In genomic region chr10:58856508-58857240, GRCh38 we compare ENCODE assay signal across 9 cellular contexts.
DNase-seq lines count a peak whose midpoint lies in the region; ATAC-seq, FAIRE-seq and TF ChIP-seq lines count a peak whose summit lies in the region.
"Had no signal": no experiment of that assay in that cellular context is flagged by ENCODE, and none has a peak within 500 bp of the region (broad histone marks: within the 10 kb centered on the region; RNA-seq: fewer than 3 reads in every experiment).

No MANE protein-coding gene starts in this region.

- FAIRE-seq in bronchial epithelial cell (lab: Jason Lieb, UNC): no peak

- H3K27me3 Mint-ChIP-seq in type B pancreatic cell: no peaks in the 10 kb centered on the region

- ATAC-seq in GM21381 (IDR thresholded peaks at IDR 0.05; ENCODE audit: unreplicated experiment): no peak
- ATAC-seq: activated T-cell treated with anti-CD3 and anti-CD28 coated beads, Interleukin-2, amount 50 U/mL, for 4 hours had no signal

- peak overlapping the region; percentile 19 for H3K27ac Mint-ChIP-seq in type B pancreatic cell

- no peaks in the 10 kb centered on the region for H3K27me3 ChIP-seq in bronchial epithelial cell (ENCODE audit: control insufficient read depth, insufficient read depth, low read length)

- H3K36me3 Mint-ChIP-seq in type B pancreatic cell: peaks cover 7% of the 10 kb centered on the region

- TF ChIP-seq CTCF in bronchial epithelial cell (IDR thresholded peaks at IDR 0.05; ENCODE audit: insufficient read depth, low read length, severe bottlenecking): no peak
- TF ChIP-seq CTCF in type B pancreatic cell (conservative IDR thresholded peaks at IDR 0.05): no peak

- H3K9me3 Mint-ChIP-seq in type B pancreatic cell: peaks cover 7% of the 10 kb centered on the region

- no peak overlapping the region for H3K4me3 ChIP-seq in bronchial epithelial cell (ENCODE audit: low read depth, low read length)

- peaks cover 4% of the 10 kb centered on the region for H3K4me1 Mint-ChIP-seq in type B pancreatic cell (ENCODE audit: unreplicated experiment)

- H3K4me3 Mint-ChIP-seq in type B pancreatic cell: no peak overlapping the region
- H3K4me3 Mint-ChIP-seq: activated T-cell treated with anti-CD3 and anti-CD28 coated beads, Interleukin-2, amount 50 U/mL, for 4 hours had no signal

- no peaks in the 10 kb centered on the region for H3K36me3 ChIP-seq in bronchial epithelial cell (ENCODE audit: control insufficient read depth, insufficient read depth, low read length)

- DNase-seq in HT1080 (ENCODE audit: low read depth) (peak; percentile 93), bronchial epithelial cell (ENCODE audit: low read depth) (peak; percentile 89), kidney glomerular epithelial cell (lab: John Stamatoyannopoulos, UW) (peak; percentile 96), type B pancreatic cell (ENCODE audit: extremely low spot score, unreplicated experiment) (no peak), DMS79 (lab: John Stamatoyannopoulos, UW) (no peak), cortex of kidney (lab: John Stamatoyannopoulos, UW) (no peak), NCI-H2171 (lab: John Stamatoyannopoulos, UW) (no peak)
- DNase-seq: activated T-cell treated with anti-CD3 and anti-CD28 coated beads, Interleukin-2, amount 50 U/mL, for 4 hours had no signal

Comparison
In these comparisons a context has a peak if more than half of its experiments do, and no peak if none do; other contexts are left out.
1. DNase-seq: peak in HT1080 (single experiment), bronchial epithelial cell (single experiment) and kidney glomerular epithelial cell (single experiment); none in type B pancreatic cell (single experiment), DMS79 (single experiment), cortex of kidney (single experiment) and NCI-H2171 (single experiment).